Comparison of ENCODE assay signal across 9 cellular contexts in genomic region chr12:119594772-119595445, GRCh38. TPM values are rescaled to one million over a fixed set of nuclear protein-coding genes. Genes with fewer than 3 reads are reported as not detected.
DNase-seq lines count a peak whose midpoint lies in the region; ATAC-seq and TF ChIP-seq lines count a peak whose summit lies in the region.
"Had no signal": no experiment of that assay in that cellular context is flagged by ENCODE, and none has a peak within 500 bp of the region (broad histone marks: within the 10 kb centered on the region; RNA-seq: fewer than 3 reads in every experiment).

No MANE protein-coding gene starts in this region.

- no peaks in the 10 kb centered on the region for H4K20me1 ChIP-seq in GM23248 (ENCODE audit: insufficient read depth)

- no peaks in the 10 kb centered on the region for H3F3A ChIP-seq in GM23248 (ENCODE audit: insufficient read depth)

- H3K27ac Mint-ChIP-seq in T-helper 17 cell, result no peak overlapping the region

- no peak overlapping the region for H3K4me2 ChIP-seq in GM23248 (ENCODE audit: unreplicated experiment)

- no peak overlapping the region for H3K4me3 ChIP-seq in GM23248
- H3K4me3 ChIP-seq in astrocyte of the cerebellum (ENCODE audit: low read depth, low read length), result peak overlapping the region; percentile 18
- peak overlapping the region; percentile 66 for H3K4me3 ChIP-seq in iPS-18c (ENCODE audit: insufficient read depth, low read depth, low read length)
- peak overlapping the region; percentile 74 to 91 (median 82) for H3K4me3 ChIP-seq in gastrocnemius medialis

- peak; percentile 58 to 65 for ATAC-seq in gastrocnemius medialis
- ATAC-seq in T-helper 17 cell, result no peak
- ATAC-seq: naive thymus-derived CD8-positive, alpha-beta T cell had no signal

- H3K27me3 Mint-ChIP-seq in T-helper 17 cell, result peaks cover 90% of the 10 kb centered on the region

- 2 to 3% methylated on average over 44 to 49 of the region's 49 CpGs for WGBS in GM23248 (ENCODE audit: low coverage in 1 of 2, low lambda C conversion rate in 2 of 2, missing lambda C conversion rate in 2 of 2), 2 experiments

- H3K4me3 Mint-ChIP-seq in T-helper 17 cell, result no peak overlapping the region

- H3K9me3 ChIP-seq in GM23248 (ENCODE audit: low read depth) (no peaks in the 10 kb centered on the region), iPS-18c (ENCODE audit: control insufficient read depth, insufficient read depth, low read length) (no peaks in the 10 kb centered on the region), gastrocnemius medialis (no peaks in the 10 kb centered on the region), T-helper 17 cell (ENCODE audit: control insufficient read depth, low read length, poor library complexity, severe bottlenecking) (no peaks in the 10 kb centered on the region)

- peaks cover 19% of the 10 kb centered on the region for H3K36me3 Mint-ChIP-seq in T-helper 17 cell (ENCODE audit: low read depth)
- H3K36me3 Mint-ChIP-seq: naive thymus-derived CD8-positive, alpha-beta T cell had no signal

- H3K27me3 ChIP-seq in GM23248 (replicated peaks; ENCODE audit: insufficient read depth) (peaks cover 12% of the 10 kb centered on the region), gastrocnemius medialis (no peaks in the 10 kb centered on the region)

- H3K9ac ChIP-seq in GM23248, result no peak overlapping the region

- no peak for TF ChIP-seq CTCF in astrocyte of the cerebellum (IDR thresholded peaks at IDR 0.05; ENCODE audit: low read depth, low read length, missing control alignments)
- peak in 1 of 5 experiments; percentile 16 for TF ChIP-seq CTCF in gastrocnemius medialis (IDR thresholded peaks at IDR 0.05 in 4 of 5, conservative IDR thresholded peaks at IDR 0.05 in 1 of 5)

- no peaks in the 10 kb centered on the region for H3K79me2 ChIP-seq in GM23248 (ENCODE audit: insufficient read depth)

- H3K4me1 ChIP-seq in GM23248 (ENCODE audit: insufficient read depth) (no peaks in the 10 kb centered on the region), gastrocnemius medialis (peaks cover 35 to 43% of the 10 kb centered on the region in 2 donors)

- H3K27ac ChIP-seq in GM23248 (no peak overlapping the region), gastrocnemius medialis (peak overlapping the region; percentile 92 to 98 (median 96))

- peak; percentile 6 for DNase-seq in GM23248
- DNase-seq in astrocyte of the cerebellum (ENCODE audit: low read depth), result no peak
- peak; percentile 83 to 91 for DNase-seq in gastrocnemius medialis
- no peak for DNase-seq in T-helper 17 cell
- no peak for DNase-seq in medulla oblongata (ENCODE audit: extremely low spot score)
- no peak for DNase-seq in NCI-H1436 (lab: John Stamatoyannopoulos, UW)
- DNase-seq in stimulated activated CD4-positive, alpha-beta T cell treated with anti-CD3 and anti-CD28 coated beads, Interleukin-2, amount 100 ng/mL, for 24 hours, result no peak
- DNase-seq: naive thymus-derived CD8-positive, alpha-beta T cell had no signal

- H3K36me3 ChIP-seq in GM23248 (ENCODE audit: low read depth) (no peaks in the 10 kb centered on the region), gastrocnemius medialis (no peaks in the 10 kb centered on the region)

- no peaks in the 10 kb centered on the region for H3K9me2 ChIP-seq in GM23248 (ENCODE audit: insufficient read depth)

- no peak overlapping the region for H2AFZ ChIP-seq in GM23248

- intact Hi-C loops in gastrocnemius medialis (cut with DNase I; ENCODE audit: low total_unique reads), result loop anchor here (5.0 kb wide), 1 partner anchor 72 kb away; the partner anchor contains the start of gene PRKAB1

- H3K4me1 Mint-ChIP-seq in T-helper 17 cell, result peaks cover 14% of the 10 kb centered on the region

- peak; percentile 86 to 89 for TF ChIP-seq POLR2A in gastrocnemius medialis (IDR thresholded peaks at IDR 0.05)

- in situ Hi-C loops in GM23248 (cut with MboI), result no loop called here
- in situ Hi-C loops in astrocyte of the cerebellum (cut with HindIII; ENCODE audit: low sequenced_read_pairs), result no loop called here
- in situ Hi-C loops in gastrocnemius medialis (cut with MboI; ENCODE audit: low sequenced_read_pairs in 4 of 4), result no loop called here

RNA-seq across cellular contexts. Expression of gene TMEM233, which starts 1.3 kb away (rescaled TPM):
- not detected in 2 replicates for total RNA-seq in GM23248 (2014; rRNA removed; shearing (Covaris generic))
- polyA plus RNA-seq in GM23248 (2016; fragmentation: Nextera tagmentation; extraction: Ambion mirVana), result 0.33 TPM in 1 of 2 replicates, not detected in the other
- total RNA-seq in gastrocnemius medialis (10 to 100 TPM; 25.2 to 89.1 (median 57.8) TPM), T-helper 17 cell (not detected)
- total RNA-seq: naive thymus-derived CD8-positive, alpha-beta T cell had no signal
- polyA plus RNA-seq: naive thymus-derived CD8-positive, alpha-beta T cell had no signal

Comparison
In these comparisons a context has a peak if more than half of its experiments do, and no peak if none do; other contexts are left out.
1. DNase-seq: peak in GM23248 (single experiment) and gastrocnemius medialis (2 of 2); none in astrocyte of the cerebellum (single experiment), T-helper 17 cell (0 of 3), medulla oblongata (single experiment), NCI-H1436 (single experiment) and stimulated activated CD4-positive, alpha-beta T cell treated with anti-CD3 and anti-CD28 coated beads, Interleukin-2, amount 100 ng/mL, for 24 hours (0 of 2).
2. RNA of gene TMEM233, which starts 1.3 kb away (total RNA-seq): 25.2 to 89.1 TPM in gastrocnemius medialis; not detected in GM23248 and not detected in T-helper 17 cell; every median in the first group is over 10 times any median in the second.